In genomic region chr2:239897596-239898235, GRCh38 we compare ENCODE assay signal across 20 cellular contexts.
"Had no signal": no experiment of that assay in that cellular context is flagged by ENCODE, and none has a peak within 500 bp of the region (broad histone marks: within the 10 kb centered on the region; RNA-seq: fewer than 3 reads in every experiment).

No MANE protein-coding gene starts in this region.

- H3K36me3 ChIP-seq: colonic mucosa, heart right ventricle, lower lobe of right lung, tibial nerve, uterus had no signal

- H3K4me3 Mint-ChIP-seq: activated naive CD4-positive, alpha-beta T cell treated with anti-CD3 and anti-CD28 coated beads for 36 hours; activated naive CD8-positive, alpha-beta T cell treated with anti-CD3 and anti-CD28 coated beads, Interleukin-2, amount 10 ng/mL, durations not matched to agents 7 days and 5 days; activated T-helper 17 cell treated with anti-CD3 and anti-CD28 coated beads, Interleukin-2, amount 50 U/mL, for 72 hours; naive thymus-derived CD4-positive, alpha-beta T cell; neural crest cell; stimulated activated naive CD8-positive, alpha-beta T cell treated with anti-CD3 and anti-CD28 coated beads, Interleukin-15, Interleukin-2, amounts not matched to agents 100 ng/mL and 50 ng/mL, for 24 hours; WTC11 had no signal

- H3K36me3 Mint-ChIP-seq: activated naive CD8-positive, alpha-beta T cell treated with anti-CD3 and anti-CD28 coated beads, Interleukin-2, amount 10 ng/mL, durations not matched to agents 7 days and 5 days had no signal

- DNase-seq: activated naive CD4-positive, alpha-beta T cell treated with anti-CD3 and anti-CD28 coated beads for 36 hours; activated naive CD8-positive, alpha-beta T cell treated with anti-CD3 and anti-CD28 coated beads, Interleukin-2, amount 10 ng/mL, durations not matched to agents 7 days and 5 days; amygdala; colonic mucosa; foreskin fibroblast; heart right ventricle; kidney; lower lobe of right lung; retina; stimulated activated CD4-positive, alpha-beta T cell treated with anti-CD3 and anti-CD28 coated beads, Interleukin-4, amount 100 ng/mL, for 24 hours; T-helper 9 cell; uterus had no signal

- H3K27ac Mint-ChIP-seq: activated naive CD4-positive, alpha-beta T cell treated with anti-CD3 and anti-CD28 coated beads for 36 hours; activated naive CD8-positive, alpha-beta T cell treated with anti-CD3 and anti-CD28 coated beads, Interleukin-2, amount 10 ng/mL, durations not matched to agents 7 days and 5 days; activated T-helper 17 cell treated with anti-CD3 and anti-CD28 coated beads, Interleukin-2, amount 50 U/mL, for 72 hours; naive thymus-derived CD4-positive, alpha-beta T cell; progenitor cell of endocrine pancreas; stimulated activated naive CD8-positive, alpha-beta T cell treated with anti-CD3 and anti-CD28 coated beads, Interleukin-15, Interleukin-2, amounts not matched to agents 100 ng/mL and 50 ng/mL, for 24 hours; WTC11 had no signal

- H3K27ac ChIP-seq: colonic mucosa, heart right ventricle, lower lobe of right lung, tibial nerve, uterus had no signal

- H3K4me1 Mint-ChIP-seq: activated naive CD8-positive, alpha-beta T cell treated with anti-CD3 and anti-CD28 coated beads, Interleukin-2, amount 10 ng/mL, durations not matched to agents 7 days and 5 days; neural crest cell had no signal

- H3K9me3 ChIP-seq: colonic mucosa, heart right ventricle, lower lobe of right lung, tibial nerve, uterus had no signal

- ATAC-seq: activated T-helper 17 cell treated with anti-CD3 and anti-CD28 coated beads, Interleukin-2, amount 50 U/mL, for 72 hours; heart right ventricle; left lobe of liver; lower lobe of right lung; naive thymus-derived CD4-positive, alpha-beta T cell; WTC11 had no signal

- H3K9me3 Mint-ChIP-seq: activated naive CD4-positive, alpha-beta T cell treated with anti-CD3 and anti-CD28 coated beads for 36 hours; activated naive CD8-positive, alpha-beta T cell treated with anti-CD3 and anti-CD28 coated beads, Interleukin-2, amount 10 ng/mL, durations not matched to agents 7 days and 5 days; activated T-helper 17 cell treated with anti-CD3 and anti-CD28 coated beads, Interleukin-2, amount 50 U/mL, for 72 hours; neural crest cell; stimulated activated naive CD8-positive, alpha-beta T cell treated with anti-CD3 and anti-CD28 coated beads, Interleukin-15, Interleukin-2, amounts not matched to agents 100 ng/mL and 50 ng/mL, for 24 hours had no signal

- H3K27me3 ChIP-seq: colonic mucosa, uterus had no signal

- H3K4me3 ChIP-seq: colonic mucosa, heart right ventricle, lower lobe of right lung, tibial nerve, uterus had no signal

- H3K4me1 ChIP-seq: colonic mucosa, lower lobe of right lung, tibial nerve, uterus had no signal
